Comparison of ENCODE assay signal across 2 cellular contexts in genomic region chr15:80971143-80971542, GRCh38.
TF ChIP-seq lines count a peak whose summit lies in the region.

No MANE protein-coding gene starts in this region.

TF ChIP-seq in H1, 55 proteins besides CTCF, POLR2A, EP300 and RAD21:
- TF ChIP-seq SP2 (IDR thresholded peaks at IDR 0.05; ENCODE audit: low read length) (no peak), KDM5A (IDR thresholded peaks at IDR 0.05; ENCODE audit: low read length) (no peak), USF2 (IDR thresholded peaks at IDR 0.05; ENCODE audit: low read length) (no peak), SIRT6 (IDR thresholded peaks at IDR 0.05; ENCODE audit: low read length) (no peak), CREB1 (IDR thresholded peaks at IDR 0.05) (no peak)

TF ChIP-seq in SK-N-SH treated with all-trans-retinoic acid at 6 μM for 48 hours, 23 proteins besides CTCF, POLR2A, EP300 and RAD21:
- no peak for TF ChIP-seq SNAI2 (CRISPR knock-in tag; IDR thresholded peaks at IDR 0.05)
- TF ChIP-seq ZNF70 (CRISPR knock-in tag; IDR thresholded peaks at IDR 0.05): no peak
- TF ChIP-seq ARNTL (CRISPR knock-in tag; IDR thresholded peaks at IDR 0.05; ENCODE audit: borderline replicate concordance, low read depth): no peak
- no peak for TF ChIP-seq ZFP30 (CRISPR knock-in tag; IDR thresholded peaks at IDR 0.05)
- no peak for TF ChIP-seq ISL1 (CRISPR knock-in tag; IDR thresholded peaks at IDR 0.05)
- TF ChIP-seq ZNF8 (CRISPR knock-in tag; IDR thresholded peaks at IDR 0.05): no peak
- no peak for TF ChIP-seq BACH2 (CRISPR knock-in tag; IDR thresholded peaks at IDR 0.05; ENCODE audit: borderline replicate concordance)
- TF ChIP-seq RARB (CRISPR knock-in tag; IDR thresholded peaks at IDR 0.05): no peak
- TF ChIP-seq TCF4 (CRISPR knock-in tag; IDR thresholded peaks at IDR 0.05; ENCODE audit: borderline replicate concordance): no peak
- no peak for TF ChIP-seq PPARA (CRISPR knock-in tag; IDR thresholded peaks at IDR 0.05; ENCODE audit: borderline replicate concordance)
- no peak for TF ChIP-seq TOX (CRISPR knock-in tag; IDR thresholded peaks at IDR 0.05; ENCODE audit: borderline replicate concordance)
- TF ChIP-seq GLIS3 (CRISPR knock-in tag; IDR thresholded peaks at IDR 0.05): no peak
- TF ChIP-seq ZNF565 (CRISPR knock-in tag; conservative IDR thresholded peaks at IDR 0.05; ENCODE audit: low read depth): no peak
- no peak for TF ChIP-seq ZFP3 (CRISPR knock-in tag; IDR thresholded peaks at IDR 0.05)
- TF ChIP-seq ESRRG (CRISPR knock-in tag; IDR thresholded peaks at IDR 0.05): no peak
- no peak for TF ChIP-seq ZC3H10 (CRISPR knock-in tag; IDR thresholded peaks at IDR 0.05)
- TF ChIP-seq CSDC2 (CRISPR knock-in tag; IDR thresholded peaks at IDR 0.05): no peak
- TF ChIP-seq, protein P1, sequence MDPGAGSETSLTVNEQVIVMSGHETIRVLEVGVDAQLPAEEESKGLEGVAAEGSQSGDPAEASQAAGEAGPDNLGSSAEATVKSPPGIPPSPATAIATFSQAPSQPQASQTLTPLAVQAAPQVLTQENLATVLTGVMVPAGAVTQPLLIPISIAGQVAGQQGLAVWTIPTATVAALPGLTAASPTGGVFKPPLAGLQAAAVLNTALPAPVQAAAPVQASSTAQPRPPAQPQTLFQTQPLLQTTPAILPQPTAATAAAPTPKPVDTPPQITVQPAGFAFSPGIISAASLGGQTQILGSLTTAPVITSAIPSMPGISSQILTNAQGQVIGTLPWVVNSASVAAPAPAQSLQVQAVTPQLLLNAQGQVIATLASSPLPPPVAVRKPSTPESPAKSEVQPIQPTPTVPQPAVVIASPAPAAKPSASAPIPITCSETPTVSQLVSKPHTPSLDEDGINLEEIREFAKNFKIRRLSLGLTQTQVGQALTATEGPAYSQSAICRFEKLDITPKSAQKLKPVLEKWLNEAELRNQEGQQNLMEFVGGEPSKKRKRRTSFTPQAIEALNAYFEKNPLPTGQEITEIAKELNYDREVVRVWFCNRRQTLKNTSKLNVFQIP (CRISPR knock-in tag; IDR thresholded peaks at IDR 0.05; ENCODE audit: borderline replicate concordance, low read depth): no peak
